20 cellular contexts compared by ENCODE assay signal in the genomic region with DNA sequence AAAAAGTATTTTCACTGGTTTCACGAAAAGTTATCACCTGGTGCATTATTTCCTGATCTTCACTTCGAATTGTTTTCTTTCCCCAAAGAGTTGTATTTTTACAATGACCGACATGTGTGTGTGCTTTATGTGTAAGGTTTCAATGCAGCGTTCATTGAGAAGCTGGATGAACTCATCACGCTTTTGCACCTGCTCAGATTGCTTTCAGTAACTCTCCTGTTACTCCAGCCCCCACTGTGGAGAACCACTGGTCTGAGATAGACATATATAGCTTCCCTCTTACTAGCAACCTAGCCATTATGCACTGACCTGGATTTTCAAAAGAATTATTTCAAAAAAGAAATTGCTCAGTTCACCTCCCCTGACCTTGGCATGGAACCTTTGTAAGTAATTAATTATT.
DNase-seq lines count a peak whose midpoint lies in the region; ATAC-seq and TF ChIP-seq lines count a peak whose summit lies in the region.
"Had no signal": no experiment of that assay in that cellular context is flagged by ENCODE, and none has a peak within 500 bp of the region (broad histone marks: within the 10 kb centered on the region; RNA-seq: fewer than 3 reads in every experiment).

No MANE protein-coding gene starts in this region.

- peak overlapping the region; percentile 80 for H3K27ac Mint-ChIP-seq in activated CD4-positive, alpha-beta T cell treated with anti-CD3 and anti-CD28 coated beads for 36 hours
- H3K27ac Mint-ChIP-seq in activated naive CD8-positive, alpha-beta T cell: peak overlapping the region; percentile 82
- no peak overlapping the region for H3K27ac Mint-ChIP-seq in activated naive CD8-positive, alpha-beta T cell treated with anti-CD3 and anti-CD28 coated beads, Interleukin-2, amount 50 U/mL, for 24 hours
- peak overlapping the region; percentile 76 for H3K27ac Mint-ChIP-seq in activated T-helper 1 cell treated with anti-CD3 and anti-CD28 coated beads, Interleukin-12 subunit alpha, Interleukin-12 subunit beta, Interleukin-2, Interleukin-4 antibody, amounts not matched to agents 30 ng/mL and 10 ng/mL and 1 ng/mL, durations not matched to agents 14 hours and 24 hours and 36 hours
- H3K27ac Mint-ChIP-seq: IgD-negative memory B cell had no signal

- intact Hi-C loops in activated CD4-positive, alpha-beta T cell treated with anti-CD3 and anti-CD28 coated beads for 36 hours (cut with DNase I, micrococcal nuclease): no loop called here
- intact Hi-C loops in activated T-helper 1 cell treated with anti-CD3 and anti-CD28 coated beads, Interleukin-12 subunit alpha, Interleukin-12 subunit beta, Interleukin-2, Interleukin-4 antibody, amounts not matched to agents 30 ng/mL and 10 ng/mL and 1 ng/mL, durations not matched to agents 14 hours and 24 hours and 36 hours (cut with micrococcal nuclease): loop anchor here (2.0 kb wide), 1 partner anchor 21 kb away; no protein-coding TSS in a partner anchor

- H3K9me3 Mint-ChIP-seq in activated CD4-positive, alpha-beta T cell treated with anti-CD3 and anti-CD28 coated beads for 36 hours (ENCODE audit: low read depth): peaks cover 4% of the 10 kb centered on the region
- H3K9me3 Mint-ChIP-seq in activated naive CD8-positive, alpha-beta T cell (ENCODE audit: low read depth): no peaks in the 10 kb centered on the region
- no peaks in the 10 kb centered on the region for H3K9me3 Mint-ChIP-seq in activated naive CD8-positive, alpha-beta T cell treated with anti-CD3 and anti-CD28 coated beads, Interleukin-2, amount 50 U/mL, for 24 hours
- peaks cover 6% of the 10 kb centered on the region for H3K9me3 Mint-ChIP-seq in activated T-helper 1 cell treated with anti-CD3 and anti-CD28 coated beads, Interleukin-12 subunit alpha, Interleukin-12 subunit beta, Interleukin-2, Interleukin-4 antibody, amounts not matched to agents 30 ng/mL and 10 ng/mL and 1 ng/mL, durations not matched to agents 14 hours and 24 hours and 36 hours
- H3K9me3 Mint-ChIP-seq: IgD-negative memory B cell had no signal

- CTCF ChIA-PET in activated CD4-positive, alpha-beta T cell treated with anti-CD3 and anti-CD28 coated beads for 36 hours (lab: Charles Lee): no interaction called here

- peaks cover 48% of the 10 kb centered on the region for H3K4me1 Mint-ChIP-seq in activated CD4-positive, alpha-beta T cell treated with anti-CD3 and anti-CD28 coated beads for 36 hours
- peaks cover 45% of the 10 kb centered on the region for H3K4me1 Mint-ChIP-seq in activated naive CD8-positive, alpha-beta T cell (ENCODE audit: low read depth)
- H3K4me1 Mint-ChIP-seq in activated naive CD8-positive, alpha-beta T cell treated with anti-CD3 and anti-CD28 coated beads, Interleukin-2, amount 50 U/mL, for 24 hours: peaks cover 36% of the 10 kb centered on the region
- peaks cover 79% of the 10 kb centered on the region for H3K4me1 Mint-ChIP-seq in activated T-helper 1 cell treated with anti-CD3 and anti-CD28 coated beads, Interleukin-12 subunit alpha, Interleukin-12 subunit beta, Interleukin-2, Interleukin-4 antibody, amounts not matched to agents 30 ng/mL and 10 ng/mL and 1 ng/mL, durations not matched to agents 14 hours and 24 hours and 36 hours (ENCODE audit: low read depth)

- H3K36me3 Mint-ChIP-seq in activated CD4-positive, alpha-beta T cell treated with anti-CD3 and anti-CD28 coated beads for 36 hours (ENCODE audit: low read depth): peaks cover 41% of the 10 kb centered on the region
- H3K36me3 Mint-ChIP-seq in activated naive CD8-positive, alpha-beta T cell: peaks cover 18% of the 10 kb centered on the region
- H3K36me3 Mint-ChIP-seq in activated naive CD8-positive, alpha-beta T cell treated with anti-CD3 and anti-CD28 coated beads, Interleukin-2, amount 50 U/mL, for 24 hours (ENCODE audit: low read depth): peaks cover 34% of the 10 kb centered on the region
- H3K36me3 Mint-ChIP-seq in activated T-helper 1 cell treated with anti-CD3 and anti-CD28 coated beads, Interleukin-12 subunit alpha, Interleukin-12 subunit beta, Interleukin-2, Interleukin-4 antibody, amounts not matched to agents 30 ng/mL and 10 ng/mL and 1 ng/mL, durations not matched to agents 14 hours and 24 hours and 36 hours (ENCODE audit: low read depth): peaks cover 53% of the 10 kb centered on the region

- in situ Hi-C loops in GM13977 (cut with MboI; ENCODE audit: low pct_unique_long_range_greater_than_20kb, low sequenced_read_pairs, unreplicated experiment): no loop called here

- DNase-seq in activated CD4-positive, alpha-beta T cell treated with anti-CD3 and anti-CD28 coated beads for 36 hours: no peak
- DNase-seq in activated CD4-positive, alpha-beta T cell treated with anti-CD3 and anti-CD28 coated beads, Interleukin-2, amount 50 U/mL, for 48 hours: no peak
- no peak for DNase-seq in activated naive CD8-positive, alpha-beta T cell treated with anti-CD3 and anti-CD28 coated beads, Interleukin-2, amount 50 U/mL, for 24 hours
- no peak for DNase-seq in activated T-helper 1 cell treated with anti-CD3 and anti-CD28 coated beads, Interleukin-12 subunit alpha, Interleukin-12 subunit beta, Interleukin-2, Interleukin-4 antibody, amounts not matched to agents 30 ng/mL and 10 ng/mL and 1 ng/mL, durations not matched to agents 14 hours and 24 hours and 36 hours (ENCODE audit: low spot score)
- DNase-seq in GM13977 (ENCODE audit: low spot score) (no peak), kidney tubule cell (ENCODE audit: low spot score) (no peak)
- DNase-seq: C1 segment of cervical spinal cord, COR-L47, GF-D8, GM23248, NCI-H1105, NCI-H1694 treated with DMSO at 0.1 percent for 48 hours, NCI-H2171, NCI-H510A, SHP77 treated with DMSO at 0.1 percent for 48 hours had no signal

- H3K4me3 Mint-ChIP-seq in activated CD4-positive, alpha-beta T cell treated with anti-CD3 and anti-CD28 coated beads for 36 hours: no peak overlapping the region
- no peak overlapping the region for H3K4me3 Mint-ChIP-seq in activated naive CD8-positive, alpha-beta T cell
- H3K4me3 Mint-ChIP-seq in activated naive CD8-positive, alpha-beta T cell treated with anti-CD3 and anti-CD28 coated beads, Interleukin-2, amount 50 U/mL, for 24 hours: no peak overlapping the region
- H3K4me3 Mint-ChIP-seq in activated T-helper 1 cell treated with anti-CD3 and anti-CD28 coated beads, Interleukin-12 subunit alpha, Interleukin-12 subunit beta, Interleukin-2, Interleukin-4 antibody, amounts not matched to agents 30 ng/mL and 10 ng/mL and 1 ng/mL, durations not matched to agents 14 hours and 24 hours and 36 hours: no peak overlapping the region
- H3K4me3 Mint-ChIP-seq: IgD-negative memory B cell had no signal

- TF ChIP-seq CTCF in GM13977 (IDR thresholded peaks at IDR 0.05; ENCODE audit: extremely low read depth, insufficient read depth, missing control alignments): no peak

- no peaks in the 10 kb centered on the region for H3K27me3 Mint-ChIP-seq in activated CD4-positive, alpha-beta T cell treated with anti-CD3 and anti-CD28 coated beads for 36 hours
- no peaks in the 10 kb centered on the region for H3K27me3 Mint-ChIP-seq in activated naive CD8-positive, alpha-beta T cell
- no peaks in the 10 kb centered on the region for H3K27me3 Mint-ChIP-seq in activated naive CD8-positive, alpha-beta T cell treated with anti-CD3 and anti-CD28 coated beads, Interleukin-2, amount 50 U/mL, for 24 hours
- H3K27me3 Mint-ChIP-seq in activated T-helper 1 cell treated with anti-CD3 and anti-CD28 coated beads, Interleukin-12 subunit alpha, Interleukin-12 subunit beta, Interleukin-2, Interleukin-4 antibody, amounts not matched to agents 30 ng/mL and 10 ng/mL and 1 ng/mL, durations not matched to agents 14 hours and 24 hours and 36 hours (ENCODE audit: insufficient read depth): no peaks in the 10 kb centered on the region
- H3K27me3 Mint-ChIP-seq: IgD-negative memory B cell had no signal

- POLR2A ChIA-PET in activated CD4-positive, alpha-beta T cell treated with anti-CD3 and anti-CD28 coated beads for 36 hours (lab: Charles Lee): interaction anchor here (1.1 kb wide), 1 partner anchor 20 kb away, joined by 3 read pairs; no protein-coding TSS in a partner anchor

- ATAC-seq in activated CD4-positive, alpha-beta T cell treated with anti-CD3 and anti-CD28 coated beads for 36 hours: no peak
- no peak for ATAC-seq in activated naive CD8-positive, alpha-beta T cell treated with anti-CD3 and anti-CD28 coated beads, Interleukin-2, amount 50 U/mL, for 24 hours
- no peak for ATAC-seq in HG02571 (IDR thresholded peaks at IDR 0.05; ENCODE audit: unreplicated experiment)
- ATAC-seq: A549, HCT116 had no signal
